In the genomic region with DNA sequence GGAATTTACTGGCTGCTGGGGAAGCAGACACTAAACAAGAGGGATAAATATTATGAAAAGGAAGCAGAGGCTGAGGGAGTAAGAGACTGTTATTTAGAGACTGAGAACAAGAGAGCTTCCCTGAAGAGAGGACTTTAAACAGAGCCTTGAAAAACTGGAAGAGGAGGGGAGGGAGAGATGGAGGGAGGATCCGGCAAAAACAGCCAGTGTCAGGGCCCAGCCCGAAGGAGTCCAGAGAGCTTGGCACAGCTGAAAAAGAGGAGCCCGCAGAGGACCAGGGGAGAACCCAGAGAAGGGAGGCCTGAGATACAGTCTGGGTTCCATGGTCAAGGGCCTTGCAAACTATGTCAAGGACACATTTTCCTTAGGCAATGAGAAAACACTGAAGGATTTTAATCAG, we compare ENCODE assay signal across 23 cellular contexts.
"Had no signal": no experiment of that assay in that cellular context is flagged by ENCODE, and none has a peak within 500 bp of the region (broad histone marks: within the 10 kb centered on the region; RNA-seq: fewer than 3 reads in every experiment).

No MANE protein-coding gene starts in this region.

- H3K9me3 Mint-ChIP-seq: activated naive CD4-positive, alpha-beta T cell treated with anti-CD3 and anti-CD28 coated beads, Interleukin-2, amount 50 U/mL, for 24 hours; activated T-cell treated with anti-CD3 and anti-CD28 coated beads, Interleukin-2, amount 50 U/mL, for 24 hours; activated T-helper 1 cell treated with anti-CD3 and anti-CD28 coated beads, Interleukin-12 subunit alpha, Interleukin-12 subunit beta, Interleukin-2, Interleukin-4 antibody, amounts not matched to agents 30 ng/mL and 10 ng/mL and 1 ng/mL, durations not matched to agents 14 hours and 24 hours and 36 hours; T-helper 1 cell treated with Interleukin-12 subunit alpha and Interleukin-12 subunit beta and Interleukin-4 antibody, amounts not matched to agents 30 μg/mL and 1 μg/mL, for 36 hours; WTC11 had no signal

- H3K27ac ChIP-seq: ascending aorta, body of pancreas, KMS-11, PC-9 had no signal

- H3K36me3 ChIP-seq: ascending aorta had no signal

- H3K4me3 Mint-ChIP-seq: activated CD8-positive, alpha-beta memory T cell treated with anti-CD3 and anti-CD28 coated beads, Interleukin-2, amount 10 ng/mL, durations not matched to agents 7 days and 5 days; activated naive CD4-positive, alpha-beta T cell treated with anti-CD3 and anti-CD28 coated beads, Interleukin-2, amount 50 U/mL, for 24 hours; activated T-cell treated with anti-CD3 and anti-CD28 coated beads, Interleukin-2, amount 50 U/mL, for 24 hours; activated T-helper 1 cell treated with anti-CD3 and anti-CD28 coated beads, Interleukin-12 subunit alpha, Interleukin-12 subunit beta, Interleukin-2, Interleukin-4 antibody, amounts not matched to agents 30 ng/mL and 10 ng/mL and 1 ng/mL, durations not matched to agents 14 hours and 24 hours and 36 hours; T-helper 1 cell treated with Interleukin-12 subunit alpha and Interleukin-12 subunit beta and Interleukin-4 antibody, amounts not matched to agents 30 μg/mL and 1 μg/mL, for 36 hours; WTC11 had no signal

- H3K9me3 ChIP-seq: ascending aorta, body of pancreas had no signal

- H3K27me3 ChIP-seq: ascending aorta, body of pancreas had no signal

- H3K36me3 Mint-ChIP-seq: activated CD8-positive, alpha-beta memory T cell treated with anti-CD3 and anti-CD28 coated beads, Interleukin-2, amount 10 ng/mL, durations not matched to agents 7 days and 5 days; activated naive CD4-positive, alpha-beta T cell treated with anti-CD3 and anti-CD28 coated beads, Interleukin-2, amount 50 U/mL, for 24 hours; WTC11 had no signal

- H3K9ac ChIP-seq: KMS-11 had no signal

- H3K4me1 ChIP-seq: ascending aorta had no signal

- ATAC-seq: activated CD8-positive, alpha-beta memory T cell treated with anti-CD3 and anti-CD28 coated beads, Interleukin-2, amount 10 ng/mL, durations not matched to agents 7 days and 5 days; body of pancreas; WTC11 had no signal

- H3K4me2 ChIP-seq: KMS-11, PC-9 had no signal

- H2AFZ ChIP-seq: PC-9 had no signal

- H3K4me3 ChIP-seq: ascending aorta, body of pancreas, PC-9 had no signal

- H3K27ac Mint-ChIP-seq: activated CD8-positive, alpha-beta memory T cell treated with anti-CD3 and anti-CD28 coated beads, Interleukin-2, amount 10 ng/mL, durations not matched to agents 7 days and 5 days; activated naive CD4-positive, alpha-beta T cell treated with anti-CD3 and anti-CD28 coated beads, Interleukin-2, amount 50 U/mL, for 24 hours; activated T-cell treated with anti-CD3 and anti-CD28 coated beads, Interleukin-2, amount 50 U/mL, for 24 hours; activated T-helper 1 cell treated with anti-CD3 and anti-CD28 coated beads, Interleukin-12 subunit alpha, Interleukin-12 subunit beta, Interleukin-2, Interleukin-4 antibody, amounts not matched to agents 30 ng/mL and 10 ng/mL and 1 ng/mL, durations not matched to agents 14 hours and 24 hours and 36 hours; WTC11 had no signal

- H3K4me1 Mint-ChIP-seq: activated CD8-positive, alpha-beta memory T cell treated with anti-CD3 and anti-CD28 coated beads, Interleukin-2, amount 10 ng/mL, durations not matched to agents 7 days and 5 days; activated naive CD4-positive, alpha-beta T cell treated with anti-CD3 and anti-CD28 coated beads, Interleukin-2, amount 50 U/mL, for 24 hours had no signal

- DNase-seq: activated CD4-positive, alpha-beta T cell treated with anti-CD3 and anti-CD28 coated beads for 48 hours; activated CD4-positive, alpha-beta T cell treated with anti-CD3 and anti-CD28 coated beads, Interleukin-2, amount 50 U/mL, for 48 hours; activated CD4-positive, CD25-positive, alpha-beta regulatory T cell treated with anti-CD3 and anti-CD28 coated beads, Interleukin-2, amount 50 U/mL, for 72 hours; activated CD8-positive, alpha-beta memory T cell treated with anti-CD3 and anti-CD28 coated beads, Interleukin-2, amount 10 ng/mL, durations not matched to agents 7 days and 5 days; activated effector memory CD4-positive, alpha-beta T cell treated with Interleukin-2 at 50 U/mL for 16 hours; activated naive CD4-positive, alpha-beta T cell; activated T-cell treated with anti-CD3 and anti-CD28 coated beads, Interleukin-2, amount 50 U/mL, for 24 hours; body of pancreas; MV-4-11; NCI-H1092 treated with DMSO at 0.1 percent for 48 hours; NCI-H1436; NCI-H1694 treated with DMSO at 0.1 percent for 48 hours; NCI-H2029 treated with DMSO at 0.1 percent for 48 hours; NCI-H510A treated with DMSO at 0.1 percent for 48 hours; NCI-H69; PC-9; SHP77 treated with DMSO at 0.1 percent for 48 hours had no signal
